Comparison of ENCODE assay signal across 23 cellular contexts in the genomic region with DNA sequence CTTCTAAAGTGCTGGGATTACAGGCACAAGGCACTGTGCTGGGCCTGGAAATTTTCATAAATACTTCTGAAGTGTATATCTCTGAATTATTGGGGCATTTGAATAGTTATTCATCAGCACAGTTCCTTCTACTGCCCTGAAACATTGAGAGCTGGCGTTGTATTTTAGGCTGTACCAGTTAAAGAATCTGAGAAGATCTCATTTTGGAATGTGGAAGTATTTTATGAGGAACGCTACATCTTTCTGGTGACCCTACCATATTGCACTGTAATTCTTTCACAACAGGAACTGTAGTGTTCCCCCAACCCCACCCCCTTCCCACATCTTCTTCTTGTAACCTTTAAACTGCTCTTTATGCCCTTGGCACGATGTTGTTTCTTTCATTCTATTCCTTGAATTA.
DNase-seq lines count a peak whose midpoint lies in the region; ATAC-seq and TF ChIP-seq lines count a peak whose summit lies in the region.
"Had no signal": no experiment of that assay in that cellular context is flagged by ENCODE, and none has a peak within 500 bp of the region (broad histone marks: within the 10 kb centered on the region; RNA-seq: fewer than 3 reads in every experiment).

No MANE protein-coding gene starts in this region.

- H3K4me1 ChIP-seq in right cardiac atrium (ENCODE audit: control insufficient read depth, insufficient read depth, low read length): peaks cover 3% of the 10 kb centered on the region
- peaks cover 10% of the 10 kb centered on the region for H3K4me1 ChIP-seq in upper lobe of right lung
- H3K4me1 ChIP-seq: breast epithelium had no signal

- intact Hi-C loops in left ventricle myocardium superior (cut with micrococcal nuclease) (no loop called here), right cardiac atrium (cut with DNase I) (no loop called here), upper lobe of right lung (cut with DNase I) (no loop called here)

- H3K9me3 ChIP-seq in right cardiac atrium (ENCODE audit: control insufficient read depth, low read length) (no peaks in the 10 kb centered on the region), SK-N-MC (ENCODE audit: low read depth, low read length) (no peaks in the 10 kb centered on the region), upper lobe of right lung (no peaks in the 10 kb centered on the region)
- H3K9me3 ChIP-seq: breast epithelium, uterus had no signal

- no peak overlapping the region for H3K9ac ChIP-seq in SK-N-MC (ENCODE audit: insufficient read length)

- TF ChIP-seq CTCF in upper lobe of right lung (IDR thresholded peaks at IDR 0.05): no peak

- H3K27ac ChIP-seq in right cardiac atrium (ENCODE audit: low read length): no peak overlapping the region
- peak overlapping the region; percentile 51; the same call in 1 of the 2 replicates for H3K27ac ChIP-seq in SK-N-MC
- H3K27ac ChIP-seq in upper lobe of right lung: no peak overlapping the region
- H3K27ac ChIP-seq: breast epithelium had no signal

- ATAC-seq in left ventricle myocardium superior: peak; percentile 21
- no peak for ATAC-seq in right cardiac atrium
- peak; percentile 70 for ATAC-seq in upper lobe of right lung
- ATAC-seq: activated CD4-positive, CD25-positive, alpha-beta regulatory T cell treated with anti-CD3 and anti-CD28 coated beads, Interleukin-2, amount 50 U/mL, for 24 hours; GM12878; natural killer cell had no signal

- H3K4me3 ChIP-seq in right cardiac atrium (ENCODE audit: low read length): no peak overlapping the region
- no peak overlapping the region for H3K4me3 ChIP-seq in SK-N-MC
- H3K4me3 ChIP-seq in upper lobe of right lung: no peak overlapping the region
- H3K4me3 ChIP-seq: breast epithelium, GM12878, uterus had no signal

- no peak for DNase-seq in left ventricle myocardium superior
- no peak for DNase-seq in right cardiac atrium
- no peak for DNase-seq in SK-N-MC (ENCODE audit: low read depth, low spot score)
- peak; percentile 25 for DNase-seq in iris pigment epithelial cell (ENCODE audit: low read depth)
- no peak for DNase-seq in upper lobe of right lung
- DNase-seq in NCI-H1105 treated with DMSO at 0.1 percent for 48 hours (lab: John Stamatoyannopoulos, UW): no peak
- DNase-seq in NCI-H187 (lab: John Stamatoyannopoulos, UW): no peak
- no peak for DNase-seq in H4 (ENCODE audit: low spot score)
- DNase-seq: activated naive CD8-positive, alpha-beta T cell treated with anti-CD3 and anti-CD28 coated beads, Interleukin-2, amount 10 ng/mL, durations not matched to agents 7 days and 5 days; CD4-positive, CD25-positive, alpha-beta regulatory T cell; DMS 273 treated with DMSO at 0.1 percent for 48 hours; GDM1; natural killer cell; NCI-H1048; NCI-H524; Right ventricle myocardium superior; stimulated activated CD4-positive, alpha-beta T cell treated with anti-CD3 and anti-CD28 coated beads, Interleukin-12 subunit alpha, Interleukin-12 subunit beta, amount 100 ng/mL, for 4 hours; stimulated activated CD8-positive, alpha-beta memory T cell treated with anti-CD3 and anti-CD28 coated beads, Interleukin-4, amount 100 ng/mL, for 48 hours; T-helper 9 cell; uterus had no signal

- 78% methylated on average over 3 of the region's 3 CpGs for WGBS in right cardiac atrium

- H3K36me3 ChIP-seq in SK-N-MC (ENCODE audit: insufficient read depth, low read length) (peaks cover 16% of the 10 kb centered on the region), upper lobe of right lung (no peaks in the 10 kb centered on the region)
- H3K36me3 ChIP-seq: breast epithelium, uterus had no signal

- H3K27me3 ChIP-seq in right cardiac atrium (ENCODE audit: control insufficient read depth, insufficient read depth) (no peaks in the 10 kb centered on the region), upper lobe of right lung (no peaks in the 10 kb centered on the region)
- H3K27me3 ChIP-seq: breast epithelium, uterus had no signal

Comparison
In these comparisons a context has a peak if more than half of its experiments do, and no peak if none do; other contexts are left out.
1. ATAC-seq: peak in left ventricle myocardium superior (single experiment) and upper lobe of right lung (single experiment); none in right cardiac atrium (0 of 2).